Comparison of ENCODE assay signal across 12 cellular contexts in genomic region chr1:229370601-229371021, GRCh38. TPM values are rescaled to one million over a fixed set of nuclear protein-coding genes. Genes with fewer than 3 reads are reported as not detected.
A peak's percentile ranks its signal among the peaks of the same experiment; 100 is the strongest.
DNase-seq lines count a peak whose midpoint lies in the region; ATAC-seq, FAIRE-seq and TF ChIP-seq lines count a peak whose summit lies in the region.
"Had no signal": no experiment of that assay in that cellular context is flagged by ENCODE, and none has a peak within 500 bp of the region (broad histone marks: within the 10 kb centered on the region; RNA-seq: fewer than 3 reads in every experiment).

No MANE protein-coding gene starts in this region.

- no peak for FAIRE-seq in HTR-8/SVneo (lab: Jason Lieb, UNC)
- FAIRE-seq: A549, endometrium, urothelium cell line had no signal

- H3K27ac Mint-ChIP-seq in chondrocyte (ENCODE audit: unreplicated experiment) (no peak overlapping the region), T-helper 17 cell (no peak overlapping the region)
- no peak overlapping the region for H3K27ac Mint-ChIP-seq in stimulated activated naive B cell treated with anti-CD40 and anti-IgM and Interleukin-4, amounts not matched to agents 10 μg/mL and 1 μg/mL and 100 μg/mL, for 72 hours
- H3K27ac Mint-ChIP-seq: activated naive CD4-positive, alpha-beta T cell treated with anti-CD3 and anti-CD28 coated beads, Interleukin-2, amount 50 U/mL, for 24 hours had no signal

- no peaks in the 10 kb centered on the region for H3K9me3 ChIP-seq in T-helper 17 cell (ENCODE audit: control insufficient read depth, low read length, poor library complexity, severe bottlenecking)
- H3K9me3 ChIP-seq: A549 had no signal

- H3K9me3 Mint-ChIP-seq in chondrocyte (ENCODE audit: low read depth): peaks cover 1% of the 10 kb centered on the region
- H3K9me3 Mint-ChIP-seq in stimulated activated naive B cell treated with anti-CD40 and anti-IgM and Interleukin-4, amounts not matched to agents 10 μg/mL and 1 μg/mL and 100 μg/mL, for 72 hours: peaks cover 4 to 7% of the 10 kb centered on the region in 2 donors
- H3K9me3 Mint-ChIP-seq: activated naive CD4-positive, alpha-beta T cell treated with anti-CD3 and anti-CD28 coated beads, Interleukin-2, amount 50 U/mL, for 24 hours had no signal

- H3K36me3 Mint-ChIP-seq in chondrocyte (ENCODE audit: low read depth): no peaks in the 10 kb centered on the region
- peaks cover 0 to 3% of the 10 kb centered on the region in 2 donors for H3K36me3 Mint-ChIP-seq in stimulated activated naive B cell treated with anti-CD40 and anti-IgM and Interleukin-4, amounts not matched to agents 10 μg/mL and 1 μg/mL and 100 μg/mL, for 72 hours
- H3K36me3 Mint-ChIP-seq in T-helper 17 cell (ENCODE audit: low read depth): no peaks in the 10 kb centered on the region
- H3K36me3 Mint-ChIP-seq: activated naive CD4-positive, alpha-beta T cell treated with anti-CD3 and anti-CD28 coated beads, Interleukin-2, amount 50 U/mL, for 24 hours had no signal

- peak; percentile 32 for TF ChIP-seq CTCF in chondrocyte (IDR thresholded peaks at IDR 0.05)

- DNase-seq in NCI-H82 (lab: John Stamatoyannopoulos, UW): peak; percentile 79
- DNase-seq in NCI-H82 treated with DMSO at 0.1 percent for 48 hours (lab: John Stamatoyannopoulos, UW; ENCODE audit: unreplicated experiment): no peak
- peak; percentile 79 for DNase-seq in NCI-H1694 treated with DMSO at 0.1 percent for 48 hours (lab: John Stamatoyannopoulos, UW)
- DNase-seq in chondrocyte (ENCODE audit: low spot score): no peak
- peak; percentile 23 for DNase-seq in stimulated activated naive B cell treated with anti-CD40 and anti-IgM and Interleukin-4, amounts not matched to agents 10 μg/mL and 1 μg/mL and 100 μg/mL, for 72 hours
- DNase-seq in HTR-8/SVneo (ENCODE audit: insufficient read length, low spot score): no peak
- no peak for DNase-seq in T-helper 17 cell
- no peak for DNase-seq in activated CD4-positive, CD25-positive, alpha-beta regulatory T cell (lab: John Stamatoyannopoulos, UW)

- ATAC-seq in stimulated activated naive B cell treated with anti-CD40 and anti-IgM and Interleukin-4, amounts not matched to agents 10 μg/mL and 1 μg/mL and 100 μg/mL, for 72 hours (replicated peaks): peak; percentile 61 to 85
- no peak for ATAC-seq in T-helper 17 cell
- ATAC-seq: A549 had no signal

- H3K4me3 Mint-ChIP-seq in chondrocyte (ENCODE audit: unreplicated experiment) (no peak overlapping the region), T-helper 17 cell (no peak overlapping the region)
- H3K4me3 Mint-ChIP-seq in stimulated activated naive B cell treated with anti-CD40 and anti-IgM and Interleukin-4, amounts not matched to agents 10 μg/mL and 1 μg/mL and 100 μg/mL, for 72 hours: peak overlapping the region in 1 of 2 donors; percentile 7
- H3K4me3 Mint-ChIP-seq: activated naive CD4-positive, alpha-beta T cell treated with anti-CD3 and anti-CD28 coated beads, Interleukin-2, amount 50 U/mL, for 24 hours had no signal

- H3K27me3 Mint-ChIP-seq in chondrocyte (ENCODE audit: low read depth): peaks cover 2% of the 10 kb centered on the region
- H3K27me3 Mint-ChIP-seq in stimulated activated naive B cell treated with anti-CD40 and anti-IgM and Interleukin-4, amounts not matched to agents 10 μg/mL and 1 μg/mL and 100 μg/mL, for 72 hours: peaks cover 32 to 36% of the 10 kb centered on the region in 2 donors
- H3K27me3 Mint-ChIP-seq in T-helper 17 cell: peaks cover 28% of the 10 kb centered on the region

- H3K4me1 Mint-ChIP-seq in chondrocyte (ENCODE audit: low read depth) (peaks cover 6% of the 10 kb centered on the region), T-helper 17 cell (peaks cover 3% of the 10 kb centered on the region)
- H3K4me1 Mint-ChIP-seq in stimulated activated naive B cell treated with anti-CD40 and anti-IgM and Interleukin-4, amounts not matched to agents 10 μg/mL and 1 μg/mL and 100 μg/mL, for 72 hours: peaks cover 10 to 16% of the 10 kb centered on the region in 2 donors
- H3K4me1 Mint-ChIP-seq: activated naive CD4-positive, alpha-beta T cell treated with anti-CD3 and anti-CD28 coated beads, Interleukin-2, amount 50 U/mL, for 24 hours had no signal

RNA-seq across cellular contexts. Expression of gene CCSAP, which starts 27.8 kb away (rescaled TPM):
- total RNA-seq in chondrocyte (5.4 to 8.9 TPM (median 8.9 TPM) in 3 replicates), T-helper 17 cell (10 to 100 TPM; 29.0 to 33.1 TPM)

Comparison
In these comparisons a context has a peak if more than half of its experiments do, and no peak if none do; other contexts are left out.
1. DNase-seq: peak in NCI-H82 (single experiment), NCI-H1694 treated with DMSO at 0.1 percent for 48 hours (single experiment) and stimulated activated naive B cell treated with anti-CD40 and anti-IgM and Interleukin-4, amounts not matched to agents 10 μg/mL and 1 μg/mL and 100 μg/mL, for 72 hours (single experiment); none in NCI-H82 treated with DMSO at 0.1 percent for 48 hours (single experiment), chondrocyte (single experiment), HTR-8/SVneo (single experiment), T-helper 17 cell (0 of 3) and activated CD4-positive, CD25-positive, alpha-beta regulatory T cell (0 of 4).